16 cellular contexts compared by ENCODE assay signal in genomic region chr17:17767096-17767470, GRCh38.
A peak's percentile ranks its signal among the peaks of the same experiment; 100 is the strongest.
DNase-seq lines count a peak whose midpoint lies in the region; TF ChIP-seq lines count a peak whose summit lies in the region.
"Had no signal": no experiment of that assay in that cellular context is flagged by ENCODE, and none has a peak within 500 bp of the region (broad histone marks: within the 10 kb centered on the region; RNA-seq: fewer than 3 reads in every experiment).

No MANE protein-coding gene starts in this region.

- H3K9me2 ChIP-seq in DOHH2 (replicated peaks; ENCODE audit: control insufficient read depth, low read length): no peaks in the 10 kb centered on the region
- no peaks in the 10 kb centered on the region for H3K9me2 ChIP-seq in SU-DHL-6 (replicated peaks; ENCODE audit: insufficient read depth, low read length)
- H3K9me2 ChIP-seq in hepatocyte (replicated peaks; ENCODE audit: insufficient read depth): no peaks in the 10 kb centered on the region

- H3K4me1 ChIP-seq in DOHH2 (ENCODE audit: control insufficient read depth, low read length): peaks cover 60% of the 10 kb centered on the region
- peaks cover 57% of the 10 kb centered on the region for H3K4me1 ChIP-seq in hepatocyte (ENCODE audit: insufficient read depth)
- H3K4me1 ChIP-seq in smooth muscle cell (ENCODE audit: low read depth): peaks cover 42% of the 10 kb centered on the region
- H3K4me1 ChIP-seq: right lobe of liver had no signal

- no peaks in the 10 kb centered on the region for H3K27me3 ChIP-seq in DOHH2 (ENCODE audit: control insufficient read depth, low read length)
- no peaks in the 10 kb centered on the region for H3K27me3 ChIP-seq in SU-DHL-6 (ENCODE audit: low read length)
- no peaks in the 10 kb centered on the region for H3K27me3 ChIP-seq in hepatocyte
- H3K27me3 ChIP-seq in smooth muscle cell (ENCODE audit: low read depth): no peaks in the 10 kb centered on the region
- H3K27me3 ChIP-seq: right lobe of liver had no signal

- H3K4me2 ChIP-seq in DOHH2 (ENCODE audit: low read length): peak overlapping the region; percentile 76
- H3K4me2 ChIP-seq in SU-DHL-6 (ENCODE audit: low read depth, low read length, poor library complexity, severe bottlenecking): no peak overlapping the region
- H3K4me2 ChIP-seq in hepatocyte: no peak overlapping the region
- H3K4me2 ChIP-seq in smooth muscle cell: peak overlapping the region; percentile 22

- H2AFZ ChIP-seq in SU-DHL-6 (ENCODE audit: low read depth, low read length, severe bottlenecking): no peak overlapping the region
- no peak overlapping the region for H2AFZ ChIP-seq in hepatocyte
- no peak overlapping the region for H2AFZ ChIP-seq in smooth muscle cell (ENCODE audit: low read depth)

- H3K36me3 ChIP-seq in DOHH2 (ENCODE audit: control insufficient read depth, low read length) (peaks cover 22% of the 10 kb centered on the region), SU-DHL-6 (ENCODE audit: low read length) (no peaks in the 10 kb centered on the region), hepatocyte (replicated peaks; ENCODE audit: insufficient read depth, low read depth) (no peaks in the 10 kb centered on the region), smooth muscle cell (ENCODE audit: low read depth) (no peaks in the 10 kb centered on the region)
- H3K36me3 ChIP-seq: right lobe of liver had no signal

- no peak for TF ChIP-seq CTCF in DOHH2 (IDR thresholded peaks at IDR 0.05; ENCODE audit: low read depth, low read length, poor library complexity, severe bottlenecking)
- no peak for TF ChIP-seq CTCF in SU-DHL-6 (IDR thresholded peaks at IDR 0.05; ENCODE audit: insufficient read depth, low read length, poor library complexity, severe bottlenecking)
- TF ChIP-seq CTCF in hepatocyte (IDR thresholded peaks at IDR 0.05; ENCODE audit: poor library complexity): no peak
- TF ChIP-seq CTCF in smooth muscle cell (IDR thresholded peaks at IDR 0.05; ENCODE audit: borderline replicate concordance, insufficient read depth, poor library complexity, severe bottlenecking): no peak

- WGBS in hepatocyte (ENCODE audit: low lambda C conversion rate, missing lambda C conversion rate): 80% methylated on average over 5 of the region's 5 CpGs
- 90% methylated on average over 5 of the region's 5 CpGs for WGBS in smooth muscle cell (ENCODE audit: low lambda C conversion rate)

- peaks cover 14% of the 10 kb centered on the region for H3F3A ChIP-seq in DOHH2 (ENCODE audit: control insufficient read depth, insufficient read depth)
- no peaks in the 10 kb centered on the region for H3F3A ChIP-seq in SU-DHL-6 (ENCODE audit: insufficient read depth)
- no peaks in the 10 kb centered on the region for H3F3A ChIP-seq in smooth muscle cell (ENCODE audit: low read depth)

- H3K79me2 ChIP-seq in DOHH2 (ENCODE audit: control insufficient read depth, low read length) (peaks cover 63% of the 10 kb centered on the region), SU-DHL-6 (ENCODE audit: insufficient read depth, low read length) (no peaks in the 10 kb centered on the region), hepatocyte (peaks cover 96% of the 10 kb centered on the region), smooth muscle cell (ENCODE audit: low read depth) (peaks cover 84% of the 10 kb centered on the region)

- peak overlapping the region; percentile 82 for H3K27ac ChIP-seq in DOHH2 (ENCODE audit: low read depth, low read length)
- no peak overlapping the region for H3K27ac ChIP-seq in SU-DHL-6 (ENCODE audit: low read depth, low read length)
- peak overlapping the region; percentile 40 for H3K27ac ChIP-seq in hepatocyte
- peak overlapping the region; percentile 29 for H3K27ac ChIP-seq in smooth muscle cell (ENCODE audit: low read depth)
- H3K27ac ChIP-seq: C4-2B, right lobe of liver had no signal

- DNase-seq in hepatocyte (ENCODE audit: low spot score) (no peak), smooth muscle cell (lab: John Stamatoyannopoulos, UW; ENCODE audit: unreplicated experiment) (no peak), SIG-M5 (lab: John Stamatoyannopoulos, UW) (no peak), GOT3 (lab: John Stamatoyannopoulos, UW) (no peak), NCI-H748 (lab: John Stamatoyannopoulos, UW; ENCODE audit: unreplicated experiment) (no peak)
- DNase-seq in stimulated activated CD4-positive, alpha-beta T cell treated with anti-CD3 and anti-CD28 coated beads, Interleukin-2, amount 100 ng/mL, for 24 hours: no peak
- DNase-seq: activated CD4-positive, CD25-positive, alpha-beta regulatory T cell treated with anti-CD3 and anti-CD28 coated beads, Interleukin-2, amount 50 U/mL, for 72 hours; activated naive CD4-positive, alpha-beta T cell treated with anti-CD3 and anti-CD28 coated beads, Interleukin-2, amount 50 U/mL, for 16 hours; H9; left cardiac atrium; NCI-H1048; NCI-H2107; right lobe of liver had no signal

- H3K9me3 ChIP-seq in DOHH2 (ENCODE audit: control insufficient read depth, insufficient read depth, low read length) (no peaks in the 10 kb centered on the region), SU-DHL-6 (ENCODE audit: insufficient read depth, low read length) (no peaks in the 10 kb centered on the region), hepatocyte (ENCODE audit: low read depth) (no peaks in the 10 kb centered on the region), smooth muscle cell (replicated peaks; ENCODE audit: low read depth) (no peaks in the 10 kb centered on the region)
- H3K9me3 ChIP-seq: right lobe of liver had no signal

- H3K9ac ChIP-seq in SU-DHL-6 (ENCODE audit: low read length) (peak overlapping the region; percentile 46; the same call in 1 of the 2 replicates), smooth muscle cell (ENCODE audit: low read depth) (no peak overlapping the region)

- H3K4me3 ChIP-seq in DOHH2 (ENCODE audit: low read length) (peak overlapping the region; percentile 62; the same call in 1 of the 2 replicates), SU-DHL-6 (ENCODE audit: insufficient read depth, low read length, poor library complexity, severe bottlenecking) (no peak overlapping the region), hepatocyte (no peak overlapping the region), smooth muscle cell (no peak overlapping the region)
- H3K4me3 ChIP-seq: right lobe of liver had no signal

- H4K20me1 ChIP-seq in DOHH2 (ENCODE audit: control insufficient read depth, insufficient read depth, low read depth, low read length) (no peaks in the 10 kb centered on the region), SU-DHL-6 (ENCODE audit: low read depth, low read length) (no peaks in the 10 kb centered on the region), hepatocyte (ENCODE audit: insufficient read depth, poor library complexity, severe bottlenecking) (peaks cover 59% of the 10 kb centered on the region), smooth muscle cell (ENCODE audit: low read depth) (peaks cover 100% of the 10 kb centered on the region)

Comparison
In these comparisons a context has a peak if more than half of its experiments do, and no peak if none do; other contexts are left out.
1. H3K4me2 ChIP-seq: peak in DOHH2 (single experiment) and smooth muscle cell (single experiment); none in SU-DHL-6 (single experiment) and hepatocyte (single experiment).